17 cellular contexts compared by ENCODE assay signal in the genomic region with DNA sequence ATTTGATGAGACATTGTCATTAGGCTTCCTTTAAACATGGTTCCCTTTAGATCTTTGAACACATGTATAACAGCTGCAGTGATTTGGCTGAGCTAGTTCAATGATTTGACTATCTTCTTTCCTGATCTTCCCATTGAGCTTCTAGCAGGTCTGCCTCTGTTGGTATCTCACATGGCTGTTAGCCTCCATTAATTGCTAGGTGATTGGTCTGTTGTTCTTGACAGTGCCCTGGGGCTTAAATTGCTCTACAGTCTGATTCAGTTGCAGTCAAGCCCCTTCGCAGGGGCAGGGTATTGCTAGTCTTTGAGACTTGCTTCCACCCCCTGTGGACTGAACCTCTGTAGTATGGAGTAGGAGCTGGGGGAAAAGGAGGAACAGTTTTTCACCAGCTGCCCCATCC. TPM values are rescaled to one million over a fixed set of nuclear protein-coding genes. Genes with fewer than 3 reads are reported as not detected.
DNase-seq lines count a peak whose midpoint lies in the region; ATAC-seq and TF ChIP-seq lines count a peak whose summit lies in the region.
"Had no signal": no experiment of that assay in that cellular context is flagged by ENCODE, and none has a peak within 500 bp of the region (broad histone marks: within the 10 kb centered on the region; RNA-seq: fewer than 3 reads in every experiment).

No MANE protein-coding gene starts in this region.

- no peaks in the 10 kb centered on the region for H3F3A ChIP-seq in smooth muscle cell (ENCODE audit: low read depth)

- H3K36me3 ChIP-seq in HUES48 (ENCODE audit: control insufficient read depth, insufficient read depth, low read length) (peaks cover 5% of the 10 kb centered on the region), smooth muscle cell (ENCODE audit: low read depth) (no peaks in the 10 kb centered on the region), aorta (ENCODE audit: control insufficient read depth in 1 of 2, insufficient read depth in 2 of 2, low read length in 1 of 2) (no peaks in the 10 kb centered on the region)
- H3K36me3 ChIP-seq: HAP-1 had no signal

- H3K27ac ChIP-seq in HUES48 (ENCODE audit: low read depth, low read length) (peak overlapping the region; percentile 36), smooth muscle cell (ENCODE audit: low read depth) (no peak overlapping the region), aorta (ENCODE audit: low read depth in 1 of 2, low read length in 2 of 2) (no peak overlapping the region)

- H3K79me2 ChIP-seq in smooth muscle cell (ENCODE audit: low read depth): no peaks in the 10 kb centered on the region

- whole genome bisulfite sequencing in smooth muscle cell (ENCODE audit: low lambda C conversion rate): 43% methylated on average over 1 of the region's 1 CpG
- WGBS in aorta, 2 donors: 91 to 92% methylated on average over 1 of the region's 1 CpG

- ATAC-seq in SK-N-SH treated with all-trans-retinoic acid at 6 μM for 48 hours (no peak), HG03442 (IDR thresholded peaks at IDR 0.05; ENCODE audit: unreplicated experiment) (no peak), aorta (ENCODE audit: low FRiP score) (no peak)
- ATAC-seq: CD8-positive, alpha-beta T cell; Right ventricle myocardium inferior had no signal

- H3K9ac ChIP-seq in HUES48 (ENCODE audit: low read depth, low read length) (no peak overlapping the region), smooth muscle cell (ENCODE audit: low read depth) (no peak overlapping the region)

- intact Hi-C loops in aorta (cut with DNase I): no loop called here

- no peaks in the 10 kb centered on the region for H4K20me1 ChIP-seq in smooth muscle cell (ENCODE audit: low read depth)

- no peak overlapping the region for H3K4me2 ChIP-seq in smooth muscle cell

- H3K27me3 ChIP-seq in HUES48 (ENCODE audit: control insufficient read depth, insufficient read depth, low read length) (peaks cover 44% of the 10 kb centered on the region), smooth muscle cell (ENCODE audit: low read depth) (no peaks in the 10 kb centered on the region), aorta (ENCODE audit: control insufficient read depth in 1 of 2, insufficient read depth in 2 of 2, low read length in 1 of 2) (no peaks in the 10 kb centered on the region)

- H3K4me3 ChIP-seq in HUES48 (ENCODE audit: low read depth, low read length) (0 out of 2 replicates have a peak overlapping the region, but pooled peaks have one; percentile 52), smooth muscle cell (no peak overlapping the region), aorta (ENCODE audit: low read length in 2 of 2) (no peak overlapping the region)
- H3K4me3 ChIP-seq: HAP-1 had no signal

- H3K9me3 ChIP-seq in HUES48 (ENCODE audit: control insufficient read depth, insufficient read depth, low read length): no peaks in the 10 kb centered on the region
- H3K9me3 ChIP-seq in smooth muscle cell (replicated peaks; ENCODE audit: low read depth): no peaks in the 10 kb centered on the region
- H3K9me3 ChIP-seq in aorta (ENCODE audit: control insufficient read depth, low read length): no peaks in the 10 kb centered on the region
- H3K9me3 ChIP-seq: HAP-1 had no signal

- peak overlapping the region; percentile 86 for H2AFZ ChIP-seq in smooth muscle cell (ENCODE audit: low read depth)

- DNase-seq in iPS-NIHi11 (ENCODE audit: low spot score) (peak; percentile 14), smooth muscle cell (lab: John Stamatoyannopoulos, UW; ENCODE audit: unreplicated experiment) (no peak), GM03348 (ENCODE audit: low spot score) (no peak), aorta (no peak)
- DNase-seq: CD8-positive, alpha-beta T cell; DMS79 treated with DMSO at 0.1 percent for 48 hours; GDM1; KBM-7; NCI-H1092; NCI-H1694 treated with DMSO at 0.1 percent for 48 hours; NCI-H446; NCI-H774 had no signal

- H3K4me1 ChIP-seq in HUES48 (ENCODE audit: control insufficient read depth, insufficient read depth, low read length): peaks cover 58% of the 10 kb centered on the region
- H3K4me1 ChIP-seq in smooth muscle cell (ENCODE audit: low read depth): peaks cover 24% of the 10 kb centered on the region
- no peaks in the 10 kb centered on the region for H3K4me1 ChIP-seq in aorta (ENCODE audit: control insufficient read depth in 1 of 2, insufficient read depth in 2 of 2, low read length in 2 of 2)
- H3K4me1 ChIP-seq: HAP-1 had no signal

- no peak for TF ChIP-seq CTCF in smooth muscle cell (IDR thresholded peaks at IDR 0.05; ENCODE audit: borderline replicate concordance, insufficient read depth, poor library complexity, severe bottlenecking)

TF ChIP-seq in SK-N-SH treated with all-trans-retinoic acid at 6 μM for 48 hours, 23 proteins besides CTCF, POLR2A, EP300 and RAD21:
- TF ChIP-seq RARB (CRISPR knock-in tag; IDR thresholded peaks at IDR 0.05) (no peak), ISL1 (CRISPR knock-in tag; IDR thresholded peaks at IDR 0.05) (no peak), TCF4 (CRISPR knock-in tag; IDR thresholded peaks at IDR 0.05; ENCODE audit: borderline replicate concordance) (peak; percentile 34; the same call in 1 of the 2 replicates), SNAI2 (CRISPR knock-in tag; IDR thresholded peaks at IDR 0.05) (no peak), ZFP30 (CRISPR knock-in tag; IDR thresholded peaks at IDR 0.05) (no peak), BACH2 (CRISPR knock-in tag; IDR thresholded peaks at IDR 0.05; ENCODE audit: borderline replicate concordance) (no peak), ZC3H10 (CRISPR knock-in tag; IDR thresholded peaks at IDR 0.05) (no peak), CSDC2 (CRISPR knock-in tag; IDR thresholded peaks at IDR 0.05) (no peak), GLIS3 (CRISPR knock-in tag; IDR thresholded peaks at IDR 0.05) (no peak)
- TF ChIP-seq, protein P1, sequence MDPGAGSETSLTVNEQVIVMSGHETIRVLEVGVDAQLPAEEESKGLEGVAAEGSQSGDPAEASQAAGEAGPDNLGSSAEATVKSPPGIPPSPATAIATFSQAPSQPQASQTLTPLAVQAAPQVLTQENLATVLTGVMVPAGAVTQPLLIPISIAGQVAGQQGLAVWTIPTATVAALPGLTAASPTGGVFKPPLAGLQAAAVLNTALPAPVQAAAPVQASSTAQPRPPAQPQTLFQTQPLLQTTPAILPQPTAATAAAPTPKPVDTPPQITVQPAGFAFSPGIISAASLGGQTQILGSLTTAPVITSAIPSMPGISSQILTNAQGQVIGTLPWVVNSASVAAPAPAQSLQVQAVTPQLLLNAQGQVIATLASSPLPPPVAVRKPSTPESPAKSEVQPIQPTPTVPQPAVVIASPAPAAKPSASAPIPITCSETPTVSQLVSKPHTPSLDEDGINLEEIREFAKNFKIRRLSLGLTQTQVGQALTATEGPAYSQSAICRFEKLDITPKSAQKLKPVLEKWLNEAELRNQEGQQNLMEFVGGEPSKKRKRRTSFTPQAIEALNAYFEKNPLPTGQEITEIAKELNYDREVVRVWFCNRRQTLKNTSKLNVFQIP (CRISPR knock-in tag; IDR thresholded peaks at IDR 0.05; ENCODE audit: borderline replicate concordance, low read depth): no peak
- TF ChIP-seq, protein P2, sequence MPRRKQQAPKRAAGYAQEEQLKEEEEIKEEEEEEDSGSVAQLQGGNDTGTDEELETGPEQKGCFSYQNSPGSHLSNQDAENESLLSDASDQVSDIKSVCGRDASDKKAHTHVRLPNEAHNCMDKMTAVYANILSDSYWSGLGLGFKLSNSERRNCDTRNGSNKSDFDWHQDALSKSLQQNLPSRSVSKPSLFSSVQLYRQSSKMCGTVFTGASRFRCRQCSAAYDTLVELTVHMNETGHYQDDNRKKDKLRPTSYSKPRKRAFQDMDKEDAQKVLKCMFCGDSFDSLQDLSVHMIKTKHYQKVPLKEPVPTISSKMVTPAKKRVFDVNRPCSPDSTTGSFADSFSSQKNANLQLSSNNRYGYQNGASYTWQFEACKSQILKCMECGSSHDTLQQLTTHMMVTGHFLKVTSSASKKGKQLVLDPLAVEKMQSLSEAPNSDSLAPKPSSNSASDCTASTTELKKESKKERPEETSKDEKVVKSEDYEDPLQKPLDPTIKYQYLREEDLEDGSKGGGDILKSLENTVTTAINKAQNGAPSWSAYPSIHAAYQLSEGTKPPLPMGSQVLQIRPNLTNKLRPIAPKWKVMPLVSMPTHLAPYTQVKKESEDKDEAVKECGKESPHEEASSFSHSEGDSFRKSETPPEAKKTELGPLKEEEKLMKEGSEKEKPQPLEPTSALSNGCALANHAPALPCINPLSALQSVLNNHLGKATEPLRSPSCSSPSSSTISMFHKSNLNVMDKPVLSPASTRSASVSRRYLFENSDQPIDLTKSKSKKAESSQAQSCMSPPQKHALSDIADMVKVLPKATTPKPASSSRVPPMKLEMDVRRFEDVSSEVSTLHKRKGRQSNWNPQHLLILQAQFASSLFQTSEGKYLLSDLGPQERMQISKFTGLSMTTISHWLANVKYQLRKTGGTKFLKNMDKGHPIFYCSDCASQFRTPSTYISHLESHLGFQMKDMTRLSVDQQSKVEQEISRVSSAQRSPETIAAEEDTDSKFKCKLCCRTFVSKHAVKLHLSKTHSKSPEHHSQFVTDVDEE (CRISPR knock-in tag; IDR thresholded peaks at IDR 0.05): peak; percentile 43; the same call in 1 of the 2 replicates

RNA-seq across cellular contexts. Expression of a gene that starts 24.1 kb away (rescaled TPM):
- 7.8 and 8.4 TPM in 2 replicates for total RNA-seq in smooth muscle cell
- polyA plus RNA-seq in smooth muscle cell: 4.9 and 5.8 TPM in 2 replicates
- total RNA-seq in aorta: under 1 TPM; 0.42 to 0.52 TPM
- not detected for polyA plus RNA-seq in aorta
